22 cellular contexts compared by ENCODE assay signal in the genomic region with DNA sequence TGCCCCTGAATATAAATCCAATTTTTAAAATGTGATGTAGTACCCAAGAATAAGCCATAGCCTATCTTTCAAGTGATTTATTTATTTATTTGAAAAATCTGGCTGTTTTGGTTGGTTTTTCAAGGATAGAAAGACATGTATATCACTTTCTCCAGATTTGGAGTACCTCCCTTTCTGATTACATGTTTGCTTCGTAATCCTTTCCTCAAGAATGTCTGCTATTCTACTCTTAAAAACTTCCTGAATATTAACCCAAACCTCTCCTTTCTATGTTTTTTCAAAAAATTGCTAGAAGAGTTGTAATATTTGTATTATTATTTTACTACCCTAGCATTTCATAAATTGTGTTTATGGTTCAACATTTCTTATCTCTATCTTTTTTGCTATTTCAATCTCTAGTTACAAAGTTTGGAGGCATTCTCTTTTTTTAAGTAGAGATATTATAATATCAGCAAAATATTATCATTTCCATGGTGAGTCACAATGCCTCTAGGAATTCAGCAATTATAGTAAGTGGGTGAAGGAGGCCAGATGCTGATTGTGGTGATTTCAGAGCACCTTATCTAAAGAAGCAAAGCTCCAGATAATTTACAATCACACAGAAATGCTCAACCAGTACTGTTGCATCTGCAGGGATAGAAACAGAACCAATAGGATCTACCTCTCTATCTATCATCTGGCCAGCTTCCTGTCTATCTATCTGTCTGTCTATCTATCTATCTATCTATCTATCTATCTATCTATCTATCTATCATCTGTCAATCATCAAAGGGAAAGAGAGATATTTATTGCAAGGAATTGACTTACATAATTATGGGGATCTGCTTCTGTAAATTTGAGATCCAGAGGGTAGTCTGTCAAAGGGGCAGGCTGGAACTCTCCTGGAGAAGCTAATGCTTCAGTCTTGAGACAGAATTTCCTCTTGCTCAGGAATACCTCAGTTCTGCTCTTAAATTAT.
DNase-seq lines count a peak whose midpoint lies in the region; ATAC-seq and TF ChIP-seq lines count a peak whose summit lies in the region.
"Had no signal": no experiment of that assay in that cellular context is flagged by ENCODE, and none has a peak within 500 bp of the region (broad histone marks: within the 10 kb centered on the region; RNA-seq: fewer than 3 reads in every experiment).

No MANE protein-coding gene starts in this region.

- in situ Hi-C loops in brain microvascular endothelial cell (cut with HindIII; ENCODE audit: low pct_ligation_motif_present, low sequenced_read_pairs), result no loop called here

- no peak overlapping the region for H4K8ac ChIP-seq in mesendoderm (ENCODE audit: low read depth, low read length)
- no peak overlapping the region for H4K8ac ChIP-seq in neuronal stem cell (ENCODE audit: low read depth, low read length)

- no peak overlapping the region for H4K5ac ChIP-seq in mesendoderm (ENCODE audit: low read length)

- H2BK15ac ChIP-seq in mesendoderm (replicated peaks; ENCODE audit: low read depth) (no peak overlapping the region), neuronal stem cell (ENCODE audit: low read length) (no peak overlapping the region)

- H2BK12ac ChIP-seq in neuronal stem cell (ENCODE audit: low read length), result no peak overlapping the region

- no peak for TF ChIP-seq CTCF in brain microvascular endothelial cell (IDR thresholded peaks at IDR 0.05; ENCODE audit: low read depth, low read length, missing control alignments)

- H3K4me2 ChIP-seq in mesendoderm (ENCODE audit: low read length) (no peak overlapping the region), neuronal stem cell (ENCODE audit: insufficient read depth, low read length, poor library complexity, severe bottlenecking) (no peak overlapping the region)
- H3K4me2 ChIP-seq: hepatocyte had no signal

- H3K27me3 ChIP-seq in brain microvascular endothelial cell (replicated peaks), result no peaks in the 10 kb centered on the region
- no peaks in the 10 kb centered on the region for H3K27me3 ChIP-seq in mesendoderm (ENCODE audit: insufficient read depth, low read length, poor library complexity)
- no peaks in the 10 kb centered on the region for H3K27me3 ChIP-seq in neuronal stem cell (ENCODE audit: control insufficient read depth in 3 of 3, insufficient read depth in 3 of 3, low read depth in 1 of 3, low read length in 3 of 3)
- H3K27me3 ChIP-seq: body of pancreas, hepatocyte, pancreas, tibial artery had no signal

- ATAC-seq in stimulated activated naive CD8-positive, alpha-beta T cell treated with anti-CD3 and anti-CD28 coated beads, Interleukin-15, Interleukin-2, amounts not matched to agents 100 U/mL and 50 U/mL, for 24 hours, result no peak
- ATAC-seq in HG02759 (IDR thresholded peaks at IDR 0.05; ENCODE audit: unreplicated experiment), result no peak
- ATAC-seq: activated CD8-positive, alpha-beta memory T cell treated with anti-CD3 and anti-CD28 coated beads, Interleukin-2, amount 10 ng/mL, durations not matched to agents 7 days and 5 days; activated naive CD4-positive, alpha-beta T cell treated with anti-CD3 and anti-CD28 coated beads, Interleukin-2, amount 50 U/mL, for 72 hours; body of pancreas; naive thymus-derived CD4-positive, alpha-beta T cell; pancreas; stimulated activated memory B cell treated with anti-CD40 and anti-IgM and Interleukin-4, amounts not matched to agents 10 μg/mL and 1 μg/mL and 100 μg/mL, for 72 hours had no signal

- H3K27ac ChIP-seq in brain microvascular endothelial cell (no peak overlapping the region), mesendoderm (ENCODE audit: low read depth, low read length) (no peak overlapping the region), neuronal stem cell (replicated peaks; ENCODE audit: low read length) (no peak overlapping the region)
- H3K27ac ChIP-seq: body of pancreas, coronary artery, hepatocyte, pancreas, tibial artery had no signal

- no peak overlapping the region for H3K4me3 ChIP-seq in brain microvascular endothelial cell (ENCODE audit: low read depth, low read length)
- no peak overlapping the region for H3K4me3 ChIP-seq in mesendoderm (ENCODE audit: low read length)
- H3K4me3 ChIP-seq in neuronal stem cell (ENCODE audit: low read length in 2 of 2), result no peak overlapping the region
- H3K4me3 ChIP-seq: body of pancreas, coronary artery, hepatocyte, pancreas, tibial artery had no signal

- H2BK120ac ChIP-seq in mesendoderm (ENCODE audit: low read depth, low read length) (no peak overlapping the region), neuronal stem cell (ENCODE audit: low read depth, low read length) (no peak overlapping the region)

- no peaks in the 10 kb centered on the region for H3K9me3 ChIP-seq in neuronal stem cell (replicated peaks in 1 of 2; ENCODE audit: control insufficient read depth in 2 of 2, insufficient read depth in 1 of 2, low read depth in 1 of 2, low read length in 2 of 2)
- H3K9me3 ChIP-seq: body of pancreas, pancreas, tibial artery had no signal

- H3K4ac ChIP-seq in mesendoderm (ENCODE audit: low read depth, low read length) (no peak overlapping the region), neuronal stem cell (ENCODE audit: low read length) (no peak overlapping the region)

- H3K79me1 ChIP-seq in mesendoderm (ENCODE audit: low read length), result no peaks in the 10 kb centered on the region
- H3K79me1 ChIP-seq in neuronal stem cell (ENCODE audit: low read depth, low read length), result no peaks in the 10 kb centered on the region

- WGBS in mesendoderm (ENCODE audit: extremely low coverage, insufficient coverage, low lambda C conversion rate), result no CpG with 5 or more reads among the region's 1 CpG
- WGBS in neuronal stem cell (ENCODE audit: extremely low coverage in 2 of 2, insufficient read length in 2 of 2, insufficient replicate concordance in 1 of 2), 2 donors, result no CpG with 5 or more reads among the region's 1 CpG

- H3K36me3 ChIP-seq in brain microvascular endothelial cell (replicated peaks) (no peaks in the 10 kb centered on the region), mesendoderm (ENCODE audit: control insufficient read depth, insufficient read depth, low read length) (no peaks in the 10 kb centered on the region), neuronal stem cell (replicated peaks in 1 of 2; ENCODE audit: control insufficient read depth in 2 of 2, insufficient read depth in 2 of 2, low read length in 2 of 2) (no peaks in the 10 kb centered on the region)
- H3K36me3 ChIP-seq: pancreas, tibial artery had no signal

- no peak overlapping the region for H2BK5ac ChIP-seq in mesendoderm (ENCODE audit: low read length)
- H2BK5ac ChIP-seq in neuronal stem cell (ENCODE audit: low read length), result no peak overlapping the region

- H2AK5ac ChIP-seq in mesendoderm (ENCODE audit: low read length) (no peak overlapping the region), neuronal stem cell (ENCODE audit: low read depth, low read length) (no peak overlapping the region)

- DNase-seq in M059J (ENCODE audit: low read depth), result peak; percentile 15
- DNase-seq in brain microvascular endothelial cell, result peak; percentile 47
- peak; percentile 63 for DNase-seq in mesendoderm
- no peak for DNase-seq in stimulated activated naive CD8-positive, alpha-beta T cell treated with anti-CD3 and anti-CD28 coated beads, Interleukin-15, Interleukin-2, amounts not matched to agents 100 U/mL and 50 U/mL, for 24 hours
- no peak for DNase-seq in neuronal stem cell (ENCODE audit: low spot score)
- DNase-seq in SHP77 (lab: John Stamatoyannopoulos, UW), result no peak
- DNase-seq: activated CD4-positive, alpha-beta T cell treated with anti-CD3 and anti-CD28 coated beads for 4 hours; activated CD8-positive, alpha-beta memory T cell treated with anti-CD3 and anti-CD28 coated beads, Interleukin-2, amount 10 ng/mL, durations not matched to agents 7 days and 5 days; body of pancreas; DMS79; H9; naive thymus-derived CD4-positive, alpha-beta T cell; NCI-H1436; NCI-H524 treated with DMSO at 0.1 percent for 48 hours; pancreas; stimulated activated CD4-positive, alpha-beta T cell treated with anti-CD3 and anti-CD28 coated beads, Interleukin-1b, Interleukin-23, amount 100 ng/mL, for 48 hours; tibial artery had no signal

- H3K79me2 ChIP-seq in mesendoderm (ENCODE audit: control insufficient read depth, insufficient read depth, low read length), result no peaks in the 10 kb centered on the region
- H3K79me2 ChIP-seq: hepatocyte had no signal

- H3K4me1 ChIP-seq in mesendoderm (ENCODE audit: control insufficient read depth, low read depth, low read length) (no peaks in the 10 kb centered on the region), neuronal stem cell (ENCODE audit: control insufficient read depth in 2 of 2, insufficient read depth in 1 of 2, low read depth in 1 of 2, low read length in 2 of 2) (no peaks in the 10 kb centered on the region)
- H3K4me1 ChIP-seq: body of pancreas, pancreas, tibial artery had no signal

- H3K23ac ChIP-seq in mesendoderm (ENCODE audit: low read length) (no peak overlapping the region), neuronal stem cell (ENCODE audit: low read depth, low read length, poor library complexity) (no peak overlapping the region)

- no peak overlapping the region for H3K56ac ChIP-seq in mesendoderm (ENCODE audit: low read length)

- H3K9ac ChIP-seq in mesendoderm (ENCODE audit: low read length), result no peak overlapping the region
- H3K9ac ChIP-seq in neuronal stem cell (ENCODE audit: low read depth, low read length, poor library complexity), result no peak overlapping the region

- H3K14ac ChIP-seq in neuronal stem cell (ENCODE audit: low read length), result no peak overlapping the region

- H2AFZ ChIP-seq in neuronal stem cell (ENCODE audit: low read length), result no peak overlapping the region
- H2AFZ ChIP-seq: hepatocyte had no signal

- no peak overlapping the region for H3K18ac ChIP-seq in mesendoderm (ENCODE audit: low read length)
- H3K18ac ChIP-seq in neuronal stem cell (ENCODE audit: low read length), result no peak overlapping the region

- H4K91ac ChIP-seq in neuronal stem cell (ENCODE audit: low read depth, low read length, poor library complexity), result no peak overlapping the region

Comparison
In these comparisons a context has a peak if more than half of its experiments do, and no peak if none do; other contexts are left out.
1. DNase-seq: peak in M059J (single experiment), brain microvascular endothelial cell (single experiment) and mesendoderm (single experiment); none in stimulated activated naive CD8-positive, alpha-beta T cell treated with anti-CD3 and anti-CD28 coated beads, Interleukin-15, Interleukin-2, amounts not matched to agents 100 U/mL and 50 U/mL, for 24 hours (single experiment), neuronal stem cell (single experiment) and SHP77 (0 of 2).